In genomic region chr9:77462066-77462465, GRCh38 we compare ENCODE assay signal across 22 cellular contexts.
"Had no signal": no experiment of that assay in that cellular context is flagged by ENCODE, and none has a peak within 500 bp of the region (broad histone marks: within the 10 kb centered on the region; RNA-seq: fewer than 3 reads in every experiment).

No MANE protein-coding gene starts in this region.

- H3K27me3 Mint-ChIP-seq: stimulated activated naive CD8-positive, alpha-beta T cell treated with anti-CD3 and anti-CD28 coated beads, Interleukin-15, amount 100 ng/mL, for 72 hours had no signal

- H3K9me3 Mint-ChIP-seq: immature natural killer cell; memory B cell; natural killer cell treated with Interleukin-12 subunit alpha and Interleukin-12 subunit beta and Interleukin-15 and Interleukin-18, amount 100 ng/mL, for 72 hours; stimulated activated naive B cell treated with anti-CD40 and anti-IgM and Interleukin-4, amounts not matched to agents 10 μg/mL and 1 μg/mL and 100 μg/mL, for 72 hours; stimulated activated naive CD8-positive, alpha-beta T cell treated with anti-CD3 and anti-CD28 coated beads, Interleukin-15, amount 100 ng/mL, for 72 hours had no signal

- DNase-seq: cortex of kidney; dorsolateral prefrontal cortex; effector CD8-positive, alpha-beta T cell; gastrocnemius medialis; immature natural killer cell; left cardiac atrium; left ventricle myocardium inferior; lower lobe of right lung; posterior cingulate gyrus; stimulated activated CD4-positive, alpha-beta T cell treated with anti-CD3 and anti-CD28 coated beads, Interleukin-2, amount 100 ng/mL, for 24 hours; stimulated activated CD4-positive, alpha-beta T cell treated with anti-CD3 and anti-CD28 coated beads, Interleukin-4, amount 100 ng/mL, for 4 hours; stimulated activated naive B cell treated with anti-CD40 and anti-IgM and Interleukin-4, amounts not matched to agents 10 μg/mL and 1 μg/mL and 100 μg/mL, for 72 hours; stimulated activated naive CD8-positive, alpha-beta T cell treated with anti-CD3 and anti-CD28 coated beads, Interleukin-15, amount 100 ng/mL, for 72 hours; testis; upper lobe of right lung had no signal

- H3K4me3 ChIP-seq: dorsolateral prefrontal cortex, gastrocnemius medialis, left ventricle myocardium inferior, lower lobe of right lung, skin epidermis, testis, tibial nerve, upper lobe of right lung had no signal

- H3K27ac Mint-ChIP-seq: immature natural killer cell; memory B cell; mesothelial cell of epicardium; natural killer cell treated with Interleukin-12 subunit alpha and Interleukin-12 subunit beta and Interleukin-15 and Interleukin-18, amount 100 ng/mL, for 72 hours; stimulated activated naive B cell treated with anti-CD40 and anti-IgM and Interleukin-4, amounts not matched to agents 10 μg/mL and 1 μg/mL and 100 μg/mL, for 72 hours; stimulated activated naive CD8-positive, alpha-beta T cell treated with anti-CD3 and anti-CD28 coated beads, Interleukin-15, amount 100 ng/mL, for 72 hours had no signal

- H3K27me3 ChIP-seq: dorsolateral prefrontal cortex, gastrocnemius medialis, testis, tibial nerve, upper lobe of right lung had no signal

- H3K4me3 Mint-ChIP-seq: immature natural killer cell; memory B cell; mesothelial cell of epicardium; natural killer cell treated with Interleukin-12 subunit alpha and Interleukin-12 subunit beta and Interleukin-15 and Interleukin-18, amount 100 ng/mL, for 72 hours; stimulated activated naive B cell treated with anti-CD40 and anti-IgM and Interleukin-4, amounts not matched to agents 10 μg/mL and 1 μg/mL and 100 μg/mL, for 72 hours; stimulated activated naive CD8-positive, alpha-beta T cell treated with anti-CD3 and anti-CD28 coated beads, Interleukin-15, amount 100 ng/mL, for 72 hours had no signal

- H3K27ac ChIP-seq: dorsolateral prefrontal cortex, gastrocnemius medialis, left ventricle myocardium inferior, lower lobe of right lung, skin epidermis, testis, tibial nerve, upper lobe of right lung had no signal

- H3K36me3 Mint-ChIP-seq: immature natural killer cell; memory B cell; mesothelial cell of epicardium; natural killer cell treated with Interleukin-12 subunit alpha and Interleukin-12 subunit beta and Interleukin-15 and Interleukin-18, amount 100 ng/mL, for 72 hours; stimulated activated naive B cell treated with anti-CD40 and anti-IgM and Interleukin-4, amounts not matched to agents 10 μg/mL and 1 μg/mL and 100 μg/mL, for 72 hours had no signal

- H3K4me1 ChIP-seq: gastrocnemius medialis had no signal

- H3K9me3 ChIP-seq: gastrocnemius medialis, left ventricle myocardium inferior, lower lobe of right lung, testis, tibial nerve, upper lobe of right lung had no signal

- ATAC-seq: esophagus mucosa; gastrocnemius medialis; left cardiac atrium; lower lobe of right lung; natural killer cell treated with Interleukin-12 subunit alpha and Interleukin-12 subunit beta and Interleukin-15 and Interleukin-18, amount 100 ng/mL, for 72 hours; sciatic nerve; stimulated activated naive B cell treated with anti-CD40 and anti-IgM and Interleukin-4, amounts not matched to agents 10 μg/mL and 1 μg/mL and 100 μg/mL, for 72 hours; stimulated activated naive CD8-positive, alpha-beta T cell treated with anti-CD3 and anti-CD28 coated beads, Interleukin-15, amount 100 ng/mL, for 72 hours; upper lobe of right lung had no signal

- H3K36me3 ChIP-seq: gastrocnemius medialis, left ventricle myocardium inferior, lower lobe of right lung, tibial nerve, upper lobe of right lung had no signal
